In the genomic region with DNA sequence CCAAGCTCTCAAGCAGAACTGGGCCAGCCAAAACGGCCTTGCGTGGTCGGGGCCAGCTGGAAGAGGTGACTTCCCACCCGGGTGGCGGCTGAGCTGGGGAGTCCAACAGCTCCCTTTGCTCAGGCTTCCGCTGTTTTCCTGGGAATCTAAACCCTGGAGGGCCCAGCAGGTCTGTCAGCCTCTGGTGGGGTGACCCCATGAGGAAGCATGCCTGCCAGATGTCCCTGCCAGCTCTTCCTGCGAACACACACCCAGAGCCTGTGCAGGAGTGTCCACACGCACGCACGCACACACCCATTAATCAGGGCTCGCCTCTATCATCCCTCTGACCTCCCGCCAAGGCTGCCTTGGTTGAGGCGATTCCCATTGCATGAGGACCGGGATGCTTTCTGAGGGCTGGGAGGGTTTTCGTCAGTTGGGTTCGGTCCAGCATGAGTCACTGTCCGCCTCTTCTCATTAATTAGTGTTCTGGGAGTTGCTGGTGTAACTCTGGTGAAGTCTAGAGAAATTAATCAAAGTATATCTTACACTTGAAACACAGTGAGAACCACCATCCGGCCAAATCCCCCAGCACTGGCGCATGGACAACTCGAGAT, we compare ENCODE assay signal across 11 cellular contexts.
DNase-seq lines count a peak whose midpoint lies in the region; ATAC-seq, FAIRE-seq and TF ChIP-seq lines count a peak whose summit lies in the region.
"Had no signal": no experiment of that assay in that cellular context is flagged by ENCODE, and none has a peak within 500 bp of the region (broad histone marks: within the 10 kb centered on the region; RNA-seq: fewer than 3 reads in every experiment).

No MANE protein-coding gene starts in this region.

- H3K27ac ChIP-seq in astrocyte (ENCODE audit: low read depth, low read length) (peak overlapping the region; percentile 25), small intestine (ENCODE audit: low read depth in 1 of 2, low read length in 1 of 2) (no peak overlapping the region)
- H3K27ac ChIP-seq: parathyroid adenoma had no signal

- FAIRE-seq in astrocyte (lab: Jason Lieb, UNC), result no peak
- no peak for FAIRE-seq in small intestine (lab: Jason Lieb, UNC)
- FAIRE-seq: GM18507 had no signal

- peaks cover 22% of the 10 kb centered on the region for H3K4me1 ChIP-seq in astrocyte (ENCODE audit: insufficient read depth, low read length)
- no peaks in the 10 kb centered on the region for H3K4me1 ChIP-seq in small intestine (ENCODE audit: control insufficient read depth in 2 of 2, insufficient read depth in 1 of 2, low read depth in 1 of 2, low read length in 1 of 2)
- H3K4me1 ChIP-seq: parathyroid adenoma had no signal

- no peak overlapping the region for H2AFZ ChIP-seq in astrocyte (ENCODE audit: low read depth, low read length)
- H2AFZ ChIP-seq: parathyroid adenoma had no signal

- no peaks in the 10 kb centered on the region for H3K9me3 ChIP-seq in astrocyte (ENCODE audit: insufficient read depth, low read depth, low read length)
- H3K9me3 ChIP-seq in small intestine (ENCODE audit: control insufficient read depth, low read depth), result no peaks in the 10 kb centered on the region

- no peak overlapping the region for H3K4me3 Mint-ChIP-seq in astrocyte (ENCODE audit: unreplicated experiment)

- peaks cover 44% of the 10 kb centered on the region for H3K27me3 Mint-ChIP-seq in astrocyte (ENCODE audit: low read depth, unreplicated experiment)

- H3K36me3 ChIP-seq in astrocyte (ENCODE audit: insufficient read depth, low read length) (no peaks in the 10 kb centered on the region), small intestine (ENCODE audit: control insufficient read depth in 2 of 2, insufficient read depth in 2 of 2, low read length in 2 of 2) (no peaks in the 10 kb centered on the region)

- H3K79me2 ChIP-seq in astrocyte (ENCODE audit: insufficient read depth, low read length), result no peaks in the 10 kb centered on the region
- H3K79me2 ChIP-seq: parathyroid adenoma had no signal

- DNase-seq in ELR (ENCODE audit: low read depth) (peak; percentile 86), astrocyte (ENCODE audit: low read depth) (peak; percentile 99), left ventricle myocardium superior (peak; percentile 88), small intestine (peak; percentile 2), putamen (ENCODE audit: low spot score) (no peak), NCI-H1694 (lab: John Stamatoyannopoulos, UW) (no peak)
- DNase-seq: T-helper 9 cell had no signal

- no peaks in the 10 kb centered on the region for H3K4me1 Mint-ChIP-seq in astrocyte (ENCODE audit: low read depth, unreplicated experiment)

- peaks cover 2% of the 10 kb centered on the region for H3K9me3 Mint-ChIP-seq in astrocyte (ENCODE audit: unreplicated experiment)

- no peaks in the 10 kb centered on the region for H4K20me1 ChIP-seq in astrocyte (ENCODE audit: insufficient read depth, low read length)

- intact Hi-C loops in left ventricle myocardium superior (cut with micrococcal nuclease), result no loop called here

- no peaks in the 10 kb centered on the region for H3K27me3 ChIP-seq in astrocyte (ENCODE audit: insufficient read depth, low read length)
- H3K27me3 ChIP-seq in small intestine (ENCODE audit: control insufficient read depth in 2 of 2, insufficient read depth in 2 of 2, low read length in 2 of 2), result no peaks in the 10 kb centered on the region

- TF ChIP-seq CTCF in astrocyte (IDR thresholded peaks at IDR 0.05; ENCODE audit: insufficient read depth, low read depth, low read length), result no peak

- peak overlapping the region; percentile 9 for H3K4me2 ChIP-seq in astrocyte (ENCODE audit: low read length)

- WGBS in small intestine, 3 donors, result 59 to 79% (median 73%) methylated on average over 20 of the region's 20 CpGs

- no peak overlapping the region for H3K9ac ChIP-seq in astrocyte (ENCODE audit: low read length)
- H3K9ac ChIP-seq: parathyroid adenoma had no signal

- H3K4me3 ChIP-seq in astrocyte (ENCODE audit: insufficient read depth, low read depth, low read length) (no peak overlapping the region), small intestine (ENCODE audit: low read depth in 1 of 2, low read length in 2 of 2) (no peak overlapping the region)

- ATAC-seq in left ventricle myocardium superior (peak; percentile 94), HG03565 (IDR thresholded peaks at IDR 0.05; ENCODE audit: unreplicated experiment) (no peak), GM21786 (IDR thresholded peaks at IDR 0.05; ENCODE audit: unreplicated experiment) (no peak)

- H3K36me3 Mint-ChIP-seq in astrocyte (ENCODE audit: low read depth, unreplicated experiment), result no peaks in the 10 kb centered on the region

- no peak overlapping the region for H3K27ac Mint-ChIP-seq in astrocyte (ENCODE audit: unreplicated experiment)

Comparison
In these comparisons a context has a peak if more than half of its experiments do, and no peak if none do; other contexts are left out.
1. DNase-seq: peak in ELR (single experiment), astrocyte (single experiment), left ventricle myocardium superior (single experiment) and small intestine (single experiment); none in putamen (single experiment) and NCI-H1694 (single experiment).